In the genomic region with DNA sequence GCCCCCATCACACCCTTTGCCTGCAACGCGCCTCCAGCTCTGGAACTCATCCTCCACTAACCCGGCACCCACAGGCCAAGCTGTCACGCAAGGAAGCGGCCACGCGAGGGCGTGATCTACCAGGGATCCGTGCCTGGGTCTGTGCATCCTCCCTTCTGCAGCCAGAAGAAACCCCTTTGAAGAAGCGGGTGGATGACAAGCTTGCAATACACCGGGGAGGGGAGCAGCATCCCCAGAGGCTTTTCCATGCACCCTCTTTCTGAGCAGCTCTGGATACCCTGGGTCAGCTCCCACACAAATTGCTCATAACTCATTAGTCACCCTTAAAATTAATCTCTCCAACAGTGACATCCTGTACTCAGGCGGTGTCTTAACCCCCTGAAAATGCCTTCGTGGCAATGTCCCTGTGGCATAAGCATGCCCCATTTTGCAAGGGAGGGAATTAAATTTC, we compare ENCODE assay signal across 8 cellular contexts. TPM values are rescaled to one million over a fixed set of nuclear protein-coding genes. Genes with fewer than 3 reads are reported as not detected.
DNase-seq lines count a peak whose midpoint lies in the region; ATAC-seq and TF ChIP-seq lines count a peak whose summit lies in the region.

No MANE protein-coding gene starts in this region.

- H3K4me3 ChIP-seq in A673 (ENCODE audit: low read depth, low read length, poor library complexity, severe bottlenecking) = no peak overlapping the region

- H3K36me3 ChIP-seq in A673 (ENCODE audit: insufficient read depth, low read length, poor library complexity, severe bottlenecking) = no peaks in the 10 kb centered on the region

- no peaks in the 10 kb centered on the region for H3K27me3 ChIP-seq in A673 (replicated peaks; ENCODE audit: insufficient read depth, low read depth, low read length, poor library complexity)

- DNase-seq in A673 (ENCODE audit: low spot score) = peak; percentile 78
- peak; percentile 47 for DNase-seq in NCI-H226
- DNase-seq in activated CD4-positive, alpha-beta T cell treated with anti-CD3 and anti-CD28 coated beads, Interleukin-2, amount 50 U/mL, for 1 hour = peak; percentile 83
- DNase-seq in dedifferentiated amniotic fluid mesenchymal stem cell (ENCODE audit: extremely low spot score) = peak; percentile 52
- peak; percentile 78 for DNase-seq in medulla oblongata (ENCODE audit: extremely low spot score)
- peak; percentile 29 to 39 for DNase-seq in stimulated activated CD8-positive, alpha-beta memory T cell treated with anti-CD3 and anti-CD28 coated beads, Interleukin-15, amount 100 ng/mL, for 4 hours (ENCODE audit: low read depth in 2 of 2)

- CTCF ChIA-PET in A673 (lab: Charles Lee) = interaction anchor here (0.6 to 1.2 kb wide), 5 partner anchors 20 to 595 kb away, joined by 3 to 7 read pairs (median 4); no protein-coding TSS in a partner anchor

- ATAC-seq in GM18498 (IDR thresholded peaks at IDR 0.05; ENCODE audit: unreplicated experiment) (peak; percentile 57), HG02884 (IDR thresholded peaks at IDR 0.05; ENCODE audit: unreplicated experiment) (no peak)

- no peak overlapping the region for H3K27ac ChIP-seq in A673 (ENCODE audit: low read depth, low read length, poor library complexity, severe bottlenecking)

- TF ChIP-seq CTCF in A673 (conservative IDR thresholded peaks at IDR 0.05; ENCODE audit: low read depth, low read length) = peak; percentile 76

- BruUV-seq in A673 (replicated peaks; lab: Mats Ljungman, UMichigan) = no TSS peak

- intact Hi-C loops in A673 (cut with micrococcal nuclease; ENCODE audit: unreplicated experiment) = loop anchor here (5.0 kb wide), 1 partner anchor 117 kb away; no protein-coding TSS in a partner anchor

- POLR2A ChIA-PET in A673 (lab: Charles Lee; ENCODE audit: low non-redundant PET) = no interaction called here

- H3K9me3 ChIP-seq in A673 (ENCODE audit: low read depth, low read length, poor library complexity, severe bottlenecking) = no peaks in the 10 kb centered on the region

- no peaks in the 10 kb centered on the region for H3K4me1 ChIP-seq in A673 (ENCODE audit: insufficient read depth, low read length, poor library complexity, severe bottlenecking)

RNA-seq across cellular contexts. Expression of a gene that starts 47.6 kb away (rescaled TPM):
- total RNA-seq in A673 (2021) = 32.7 and 37.6 TPM in 2 replicates
